ENCODE assay signal across 15 cellular contexts in the genomic region with DNA sequence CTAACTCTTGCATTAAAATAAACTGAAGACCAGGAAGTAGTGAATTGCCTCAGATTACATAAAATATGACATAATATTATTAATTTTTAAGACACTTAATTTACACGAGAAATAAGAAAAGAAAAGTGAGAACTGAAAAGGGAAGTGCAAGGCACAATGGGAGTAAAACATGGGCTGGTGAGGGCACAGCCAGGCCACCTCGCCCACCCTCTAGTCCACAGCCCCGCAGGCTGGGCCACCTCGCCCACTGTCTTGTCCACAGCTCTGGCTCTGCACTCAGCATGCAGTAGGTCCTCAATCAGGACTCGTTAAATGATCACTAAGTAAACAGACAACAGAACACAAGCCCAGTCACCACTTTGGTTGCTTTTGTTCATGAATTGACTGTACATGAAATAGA.
DNase-seq lines count a peak whose midpoint lies in the region; ATAC-seq and TF ChIP-seq lines count a peak whose summit lies in the region.
"Had no signal": no experiment of that assay in that cellular context is flagged by ENCODE, and none has a peak within 500 bp of the region (broad histone marks: within the 10 kb centered on the region; RNA-seq: fewer than 3 reads in every experiment).

No MANE protein-coding gene starts in this region.

- peaks cover 9% of the 10 kb centered on the region for H3K4me1 Mint-ChIP-seq in activated CD4-positive, alpha-beta T cell treated with anti-CD3 and anti-CD28 coated beads, Interleukin-2, amount 10 ng/mL, durations not matched to agents 24 days and 14 days

- H3K9me3 Mint-ChIP-seq in activated CD4-positive, alpha-beta T cell treated with anti-CD3 and anti-CD28 coated beads, Interleukin-2, amount 10 ng/mL, durations not matched to agents 24 days and 14 days = no peaks in the 10 kb centered on the region
- H3K9me3 Mint-ChIP-seq: stimulated activated naive CD8-positive, alpha-beta T cell treated with anti-CD3 and anti-CD28 coated beads, Interleukin-15, Interleukin-2, amounts not matched to agents 100 ng/mL and 50 ng/mL, for 24 hours had no signal

- ATAC-seq in HG03378 (IDR thresholded peaks at IDR 0.05; ENCODE audit: unreplicated experiment) (peak; percentile 14), aorta (ENCODE audit: low FRiP score) (no peak)

- TF ChIP-seq CTCF in esophagus muscularis mucosa (IDR thresholded peaks at IDR 0.05) (no peak), tibial artery (IDR thresholded peaks at IDR 0.05) (no peak)

- H3K9me3 ChIP-seq in esophagus muscularis mucosa = no peaks in the 10 kb centered on the region
- no peaks in the 10 kb centered on the region for H3K9me3 ChIP-seq in tibial artery
- no peaks in the 10 kb centered on the region for H3K9me3 ChIP-seq in aorta (ENCODE audit: control insufficient read depth, low read length)

- H3K4me3 ChIP-seq in esophagus muscularis mucosa (no peak overlapping the region), tibial artery (no peak overlapping the region), aorta (ENCODE audit: low read length in 2 of 2) (no peak overlapping the region)

- intact Hi-C loops in activated CD4-positive, alpha-beta T cell treated with anti-CD3 and anti-CD28 coated beads, Interleukin-2, amount 10 ng/mL, durations not matched to agents 24 days and 14 days (cut with micrococcal nuclease) = no loop called here
- intact Hi-C loops in esophagus muscularis mucosa (cut with DNase I) (loop anchor here (5.0 kb wide), 1 partner anchor 40 kb away; no protein-coding TSS in a partner anchor), tibial artery (cut with DNase I; ENCODE audit: low total_unique reads) (loop anchor here (5.0 kb wide), 1 partner anchor 840 kb away; no protein-coding TSS in a partner anchor), aorta (cut with DNase I) (loop anchor here (5.0 kb wide), 2 partner anchors 35 to 105 kb away; no protein-coding TSS in a partner anchor)

- TF ChIP-seq POLR2A in esophagus muscularis mucosa (IDR thresholded peaks at IDR 0.05; ENCODE audit: low read depth) = no peak

- TF ChIP-seq EP300 in esophagus muscularis mucosa (IDR thresholded peaks at IDR 0.05) = no peak

- WGBS in esophagus muscularis mucosa = 66% methylated on average over 5 of the region's 5 CpGs
- WGBS in aorta, 2 donors = 71 to 78% methylated on average over 5 of the region's 5 CpGs

- peaks cover under 1% of the 10 kb centered on the region for H3K27me3 Mint-ChIP-seq in activated CD4-positive, alpha-beta T cell treated with anti-CD3 and anti-CD28 coated beads, Interleukin-2, amount 10 ng/mL, durations not matched to agents 24 days and 14 days

- H3K27ac Mint-ChIP-seq in activated CD4-positive, alpha-beta T cell treated with anti-CD3 and anti-CD28 coated beads, Interleukin-2, amount 10 ng/mL, durations not matched to agents 24 days and 14 days = peak overlapping the region; percentile 77
- H3K27ac Mint-ChIP-seq: stimulated activated naive CD8-positive, alpha-beta T cell treated with anti-CD3 and anti-CD28 coated beads, Interleukin-15, Interleukin-2, amounts not matched to agents 100 ng/mL and 50 ng/mL, for 24 hours had no signal

- no peak overlapping the region for H3K4me3 Mint-ChIP-seq in activated CD4-positive, alpha-beta T cell treated with anti-CD3 and anti-CD28 coated beads, Interleukin-2, amount 10 ng/mL, durations not matched to agents 24 days and 14 days
- H3K4me3 Mint-ChIP-seq: stimulated activated naive CD8-positive, alpha-beta T cell treated with anti-CD3 and anti-CD28 coated beads, Interleukin-15, Interleukin-2, amounts not matched to agents 100 ng/mL and 50 ng/mL, for 24 hours had no signal

- H3K36me3 ChIP-seq in esophagus muscularis mucosa (no peaks in the 10 kb centered on the region), tibial artery (no peaks in the 10 kb centered on the region), aorta (ENCODE audit: control insufficient read depth in 1 of 2, insufficient read depth in 2 of 2, low read length in 1 of 2) (no peaks in the 10 kb centered on the region)

- H3K27me3 ChIP-seq in esophagus muscularis mucosa (peaks cover 0 to 5% (median 0%) of the 10 kb centered on the region in 4 donors), tibial artery (no peaks in the 10 kb centered on the region), aorta (ENCODE audit: control insufficient read depth in 1 of 2, insufficient read depth in 2 of 2, low read length in 1 of 2) (no peaks in the 10 kb centered on the region)

- H3K27ac ChIP-seq in esophagus muscularis mucosa (replicated peaks in 1 of 4) (no peak overlapping the region), tibial artery (peak overlapping the region; percentile 32 to 47), aorta (ENCODE audit: low read depth in 1 of 2, low read length in 2 of 2) (no peak overlapping the region)
- H3K27ac ChIP-seq: KMS-11 had no signal

- DNase-seq in activated CD4-positive, alpha-beta T cell treated with anti-CD3 and anti-CD28 coated beads, Interleukin-2, amount 10 ng/mL, durations not matched to agents 24 days and 14 days = no peak
- no peak for DNase-seq in activated CD4-positive, alpha-beta T cell treated with anti-CD3 and anti-CD28 coated beads, Interleukin-2, amount 50 U/mL, for 1 hour
- DNase-seq in esophagus muscularis mucosa (ENCODE audit: extremely low spot score) (peak; percentile 55), tibial artery (no peak), SK-N-DZ (ENCODE audit: low spot score) (no peak), aorta (no peak), hippocampal formation (lab: John Stamatoyannopoulos, UW) (no peak)
- DNase-seq: activated CD4-positive, CD25-positive, alpha-beta regulatory T cell; amniotic stem cell; effector CD4-positive, alpha-beta T cell; mesendoderm; NCI-H226 had no signal

- H3K36me3 Mint-ChIP-seq in activated CD4-positive, alpha-beta T cell treated with anti-CD3 and anti-CD28 coated beads, Interleukin-2, amount 10 ng/mL, durations not matched to agents 24 days and 14 days (ENCODE audit: low read depth) = no peaks in the 10 kb centered on the region

- H3K4me1 ChIP-seq in esophagus muscularis mucosa (peaks cover 6 to 14% (median 10%) of the 10 kb centered on the region in 4 donors), tibial artery (peaks cover 0 to 13% (median 3%) of the 10 kb centered on the region in 4 donors), aorta (ENCODE audit: control insufficient read depth in 1 of 2, insufficient read depth in 2 of 2, low read length in 2 of 2) (no peaks in the 10 kb centered on the region)

Comparison
In these comparisons a context has a peak if more than half of its experiments do, and no peak if none do; other contexts are left out.
1. H3K27ac ChIP-seq: peak in tibial artery (2 of 2); none in esophagus muscularis mucosa (0 of 4) and aorta (0 of 2).